In the genomic region with DNA sequence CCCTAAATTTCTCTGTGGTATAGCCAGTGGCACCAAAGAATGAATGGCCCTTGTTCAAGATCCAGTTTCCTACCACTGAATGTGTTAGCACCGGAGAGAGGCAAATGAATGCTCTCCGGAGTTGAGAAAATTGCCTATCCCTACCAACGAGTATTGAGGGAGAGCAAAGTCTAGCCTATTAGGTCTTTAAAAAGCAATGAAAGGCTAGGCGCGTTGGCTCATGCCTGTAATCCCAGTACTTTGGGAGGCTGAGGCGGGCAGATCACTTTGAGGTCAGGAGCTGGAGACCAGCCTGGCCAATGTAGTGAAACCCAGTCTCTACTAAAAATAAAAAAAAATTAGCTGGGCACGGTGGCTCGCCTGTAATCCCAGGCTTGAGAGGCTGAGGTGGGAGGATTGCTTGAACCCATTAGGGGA, we compare ENCODE assay signal across 10 cellular contexts. TPM values are rescaled to one million over a fixed set of nuclear protein-coding genes. Genes with fewer than 3 reads are reported as not detected.
DNase-seq lines count a peak whose midpoint lies in the region; ATAC-seq and TF ChIP-seq lines count a peak whose summit lies in the region.
"Had no signal": no experiment of that assay in that cellular context is flagged by ENCODE, and none has a peak within 500 bp of the region (broad histone marks: within the 10 kb centered on the region; RNA-seq: fewer than 3 reads in every experiment).

No MANE protein-coding gene starts in this region.

- intact Hi-C loops in heart right ventricle (cut with DNase I) = loop anchor here in 2 of 10 donors (5.0 to 10.0 kb wide), 4 partner anchors 56 to 372 kb away; partner anchors contain the start of gene CHURC1 (in 1 of the 2)

- no peak for TF ChIP-seq CTCF in heart right ventricle (IDR thresholded peaks at IDR 0.05)

- 81% methylated on average over 8 of the region's 8 CpGs for WGBS in heart right ventricle, 2 donors

- in situ Hi-C loops in ACHN (cut with HindIII; ENCODE audit: low pct_ligation_motif_present, low pct_unique_long_range_greater_than_20kb, low sequenced_read_pairs) = no loop called here

- H3K36me3 ChIP-seq in BLaER1 (no peaks in the 10 kb centered on the region), H7 (replicated peaks; ENCODE audit: control insufficient read depth, insufficient read depth, low read length) (no peaks in the 10 kb centered on the region), adipocyte (ENCODE audit: control insufficient read depth, insufficient read depth, low read length, severe bottlenecking) (no peaks in the 10 kb centered on the region), mucosa of rectum (ENCODE audit: control insufficient read depth in 2 of 2, insufficient read depth in 2 of 2, low read length in 2 of 2) (no peaks in the 10 kb centered on the region), heart right ventricle (no peaks in the 10 kb centered on the region)

- H3K4me2 ChIP-seq in BLaER1 = peak overlapping the region; percentile 97

- no peaks in the 10 kb centered on the region for H3K27me3 ChIP-seq in BLaER1
- H3K27me3 ChIP-seq in H7 (ENCODE audit: control insufficient read depth, insufficient read depth, low read length) = peaks cover 8% of the 10 kb centered on the region; the same call in 1 of the 2 replicates
- H3K27me3 ChIP-seq in adipocyte (replicated peaks; ENCODE audit: control insufficient read depth, insufficient read depth, low read length) = peaks cover 4% of the 10 kb centered on the region
- peaks cover 0 to 3% of the 10 kb centered on the region in 2 donors for H3K27me3 ChIP-seq in mucosa of rectum (ENCODE audit: control insufficient read depth in 2 of 2, insufficient read depth in 2 of 2, low read length in 2 of 2)
- peaks cover 0 to 22% (median 0%) of the 10 kb centered on the region in 7 donors for H3K27me3 ChIP-seq in heart right ventricle

- H3K9me3 ChIP-seq in BLaER1 (no peaks in the 10 kb centered on the region), adipocyte (ENCODE audit: control insufficient read depth, low read length) (no peaks in the 10 kb centered on the region), mucosa of rectum (ENCODE audit: control insufficient read depth in 2 of 2, low read length in 2 of 2) (no peaks in the 10 kb centered on the region), heart right ventricle (no peaks in the 10 kb centered on the region)

- no peak overlapping the region for H3K9ac ChIP-seq in BLaER1
- H3K9ac ChIP-seq in adipocyte (ENCODE audit: low read length) = peak overlapping the region; percentile 79
- peak overlapping the region in 1 of 2 donors; percentile 73 for H3K9ac ChIP-seq in mucosa of rectum (ENCODE audit: low read depth in 1 of 2, low read length in 2 of 2)

- H3K4me1 ChIP-seq in BLaER1 (peaks cover 41% of the 10 kb centered on the region), adipocyte (ENCODE audit: control insufficient read depth, insufficient read depth, low read length) (no peaks in the 10 kb centered on the region), mucosa of rectum (ENCODE audit: control insufficient read depth in 2 of 2, insufficient read depth in 2 of 2, low read length in 2 of 2) (peaks cover 15% of the 10 kb centered on the region in 2 donors), heart right ventricle (peaks cover 3 to 20% (median 11%) of the 10 kb centered on the region in 9 donors)

- H4K20me1 ChIP-seq in BLaER1 = peaks cover 9% of the 10 kb centered on the region; the same call in 1 of the 2 replicates

- no peak for ATAC-seq in GM19463 (IDR thresholded peaks at IDR 0.05; ENCODE audit: unreplicated experiment)
- no peak for ATAC-seq in heart right ventricle

- no peak overlapping the region for H3K4me3 ChIP-seq in BLaER1
- H3K4me3 ChIP-seq in H7 (ENCODE audit: insufficient read depth, low read depth, low read length) = peak overlapping the region; percentile 58; the same call in 1 of the 2 replicates
- H3K4me3 ChIP-seq in adipocyte (ENCODE audit: low read length) = peak overlapping the region; percentile 81
- peak overlapping the region; percentile 66 to 74 for H3K4me3 ChIP-seq in mucosa of rectum (ENCODE audit: low read length in 2 of 2)
- H3K4me3 ChIP-seq in heart right ventricle = peak overlapping the region in 1 of 10 donors; percentile 76

- H3K27ac ChIP-seq in BLaER1 = no peak overlapping the region
- H3K27ac ChIP-seq in mucosa of rectum (ENCODE audit: low read depth in 2 of 2, low read length in 2 of 2) = peak overlapping the region in 1 of 2 donors; percentile 21
- no peak overlapping the region for H3K27ac ChIP-seq in heart right ventricle

- DNase-seq in H7 = no peak
- DNase-seq in adipocyte (ENCODE audit: low read depth) = no peak
- no peak for DNase-seq in SW 1271 (lab: John Stamatoyannopoulos, UW)
- DNase-seq in ACHN = no peak
- DNase-seq in heart right ventricle = no peak
- DNase-seq: left ventricle myocardium superior had no signal

RNA-seq across cellular contexts. Expression of gene RAB15, which starts 0.9 kb away (rescaled TPM):
- total RNA-seq in H7 (2014; rRNA removed; shearing (Covaris generic)) = 43.9 and 48.3 TPM in 2 replicates
- 10 to 100 TPM; 11.2 to 94.3 (median 31.6) TPM for total RNA-seq in heart right ventricle
- 10 to 100 TPM in 1 of 2 donors, 1 to 10 TPM in 1; 8.2 to 35.7 TPM for polyA plus RNA-seq in heart right ventricle

RNA-seq across cellular contexts. Expression of gene FNTB, which starts 13.7 kb away (rescaled TPM):
- 10.5 and 11.4 TPM in 2 replicates for total RNA-seq in H7 (2014; rRNA removed; shearing (Covaris generic))
- total RNA-seq in heart right ventricle = 10 to 100 TPM; 14.6 to 20.8 (median 16.9) TPM
- 10 to 100 TPM; 14.6 to 16.2 TPM for polyA plus RNA-seq in heart right ventricle

RNA-seq across cellular contexts. Expression of gene GPX2, which starts 30.5 kb away (rescaled TPM):
- total RNA-seq in H7 (2014; rRNA removed; shearing (Covaris generic)) = 0.63 and 1.3 TPM in 2 replicates
- total RNA-seq in heart right ventricle = not detected
- not detected for polyA plus RNA-seq in heart right ventricle
- total RNA-seq: left ventricle myocardium superior, skeletal muscle tissue had no signal

RNA-seq across cellular contexts. Expression of gene CHURC1, which starts 58.8 kb away (rescaled TPM):
- total RNA-seq in H7 (2014; rRNA removed; shearing (Covaris generic)) = 19.5 and 21.9 TPM in 2 replicates
- total RNA-seq in heart right ventricle = 10 to 100 TPM; 59.2 to 98.8 (median 76.3) TPM
- 10 to 100 TPM; 46.2 to 49.4 TPM for polyA plus RNA-seq in heart right ventricle
